ENCODE assay signal across 23 cellular contexts in the genomic region with DNA sequence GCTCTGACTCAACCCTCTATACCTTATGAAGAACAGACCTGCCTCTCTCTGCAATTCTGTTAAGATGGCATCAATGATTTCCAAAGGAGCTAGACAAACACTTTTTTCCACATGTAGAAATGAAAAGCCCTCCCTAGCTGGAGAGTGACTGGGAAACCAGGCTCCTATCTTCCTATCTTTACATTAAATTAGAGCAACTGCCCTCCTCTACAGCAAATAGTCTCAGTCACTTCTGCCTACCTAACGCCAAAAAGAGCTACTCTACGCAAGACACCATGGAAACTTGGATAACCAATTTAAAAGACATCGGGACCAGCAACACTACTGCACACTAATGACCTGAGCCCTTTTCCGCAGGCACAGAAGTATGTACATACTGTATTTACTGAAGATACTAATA.
DNase-seq lines count a peak whose midpoint lies in the region; ATAC-seq and TF ChIP-seq lines count a peak whose summit lies in the region.
"Had no signal": no experiment of that assay in that cellular context is flagged by ENCODE, and none has a peak within 500 bp of the region (broad histone marks: within the 10 kb centered on the region; RNA-seq: fewer than 3 reads in every experiment).

No MANE protein-coding gene starts in this region.

- H3K27ac ChIP-seq in cardiac muscle cell (peak overlapping the region; percentile 80), BLaER1 (no peak overlapping the region), adrenal gland (peak overlapping the region in 4 of 5 donors; percentile 23 to 76 (median 64)), sigmoid colon (peak overlapping the region in 3 of 4 donors; percentile 32 to 69 (median 63))
- H3K27ac ChIP-seq: BLaER1 treated with 17β-estradiol and CSF1 and Interleukin-3, amounts not matched to agents 10 nM and 100 nM; SJCRH30 had no signal

- DNase-seq in cardiac muscle cell (ENCODE audit: low read depth in 1 of 2, low spot score in 1 of 2) (no peak), left cardiac atrium (no peak), adrenal gland (no peak), sigmoid colon (no peak), natural killer cell (no peak)
- DNase-seq: 8988T; ACHN; CD4-positive, alpha-beta T cell; DMS53; HFFc6; KBM-7; MG63; NCI-H1105 treated with DMSO at 0.1 percent for 48 hours; NCI-H2029; NCI-H446; NCI-H524 treated with DMSO at 0.1 percent for 48 hours; NCI-H774; SJCRH30 had no signal

- H3K9ac ChIP-seq in BLaER1, result no peak overlapping the region
- H3K9ac ChIP-seq: BLaER1 treated with 17β-estradiol and CSF1 and Interleukin-3, amounts not matched to agents 10 nM and 100 nM had no signal

- peaks cover 11 to 19% of the 10 kb centered on the region in 2 donors for H3K4me1 Mint-ChIP-seq in natural killer cell

- no peak overlapping the region for H3K27ac Mint-ChIP-seq in natural killer cell
- H3K27ac Mint-ChIP-seq: CD4-positive, alpha-beta T cell; GM23338; HFFc6 had no signal

- H3K36me3 Mint-ChIP-seq in natural killer cell, result no peaks in the 10 kb centered on the region

- no peak overlapping the region for H3K4me3 ChIP-seq in cardiac muscle cell
- no peak overlapping the region for H3K4me3 ChIP-seq in BLaER1
- H3K4me3 ChIP-seq in adrenal gland, result no peak overlapping the region
- no peak overlapping the region for H3K4me3 ChIP-seq in sigmoid colon
- H3K4me3 ChIP-seq: BLaER1 treated with 17β-estradiol and CSF1 and Interleukin-3, amounts not matched to agents 10 nM and 100 nM; GM23338; HAP-1; MG63; SJCRH30 had no signal

- intact Hi-C loops in left cardiac atrium (cut with DNase I) (no loop called here), adrenal gland (cut with DNase I) (no loop called here), sigmoid colon (cut with DNase I) (no loop called here), natural killer cell (cut with micrococcal nuclease) (no loop called here)

- no peaks in the 10 kb centered on the region for H3K36me3 ChIP-seq in cardiac muscle cell
- peaks cover 9% of the 10 kb centered on the region for H3K36me3 ChIP-seq in BLaER1
- no peaks in the 10 kb centered on the region for H3K36me3 ChIP-seq in adrenal gland (replicated peaks in 1 of 2)
- H3K36me3 ChIP-seq in sigmoid colon, result no peaks in the 10 kb centered on the region
- H3K36me3 ChIP-seq: HAP-1 had no signal

- TF ChIP-seq POLR2A in adrenal gland (IDR thresholded peaks at IDR 0.05) (no peak), sigmoid colon (IDR thresholded peaks at IDR 0.05) (no peak)

- H3K27me3 Mint-ChIP-seq in natural killer cell (ENCODE audit: low read depth in 2 of 2), result no peaks in the 10 kb centered on the region
- H3K27me3 Mint-ChIP-seq: CD4-positive, alpha-beta T cell had no signal

- 89 to 96% (median 94%) methylated on average over 4 of the region's 4 CpGs for WGBS in adrenal gland, 4 donors
- 97 to 98% methylated on average over 4 of the region's 4 CpGs for WGBS in sigmoid colon, 2 donors

- H4K20me1 ChIP-seq in BLaER1, result peaks cover 79% of the 10 kb centered on the region

- H3K27me3 ChIP-seq in cardiac muscle cell, result no peaks in the 10 kb centered on the region
- H3K27me3 ChIP-seq in BLaER1, result no peaks in the 10 kb centered on the region
- H3K27me3 ChIP-seq in adrenal gland, result no peaks in the 10 kb centered on the region
- H3K27me3 ChIP-seq in sigmoid colon, result no peaks in the 10 kb centered on the region
- H3K27me3 ChIP-seq: BLaER1 treated with 17β-estradiol and CSF1 and Interleukin-3, amounts not matched to agents 10 nM and 100 nM; MG63; SJCRH30 had no signal

- H3K4me1 ChIP-seq in cardiac muscle cell (ENCODE audit: low read depth) (peaks cover 66% of the 10 kb centered on the region), BLaER1 (peaks cover 51% of the 10 kb centered on the region), adrenal gland (replicated peaks in 1 of 2) (peaks cover 37 to 46% of the 10 kb centered on the region in 2 donors), sigmoid colon (peaks cover 0 to 75% (median 50%) of the 10 kb centered on the region in 4 donors)
- H3K4me1 ChIP-seq: HAP-1 had no signal

- TF ChIP-seq EP300 in sigmoid colon (IDR thresholded peaks at IDR 0.05), result no peak

- H3K4me2 ChIP-seq in BLaER1, result 0 out of 2 replicates have a peak overlapping the region, but pooled peaks have one; percentile 98
- H3K4me2 ChIP-seq: GM23338 had no signal

- TF ChIP-seq CTCF in cardiac muscle cell (IDR thresholded peaks at IDR 0.05; ENCODE audit: low read depth, low read length) (no peak), adrenal gland (IDR thresholded peaks at IDR 0.05) (no peak), sigmoid colon (IDR thresholded peaks at IDR 0.05) (no peak), natural killer cell (IDR thresholded peaks at IDR 0.05) (no peak)

- H3K4me3 Mint-ChIP-seq in natural killer cell, result no peak overlapping the region
- H3K4me3 Mint-ChIP-seq: CD4-positive, alpha-beta T cell; GM23338; HFFc6 had no signal

- ATAC-seq in left cardiac atrium (no peak), natural killer cell (no peak), GM18861 (IDR thresholded peaks at IDR 0.05; ENCODE audit: unreplicated experiment) (no peak)
- ATAC-seq: GM23338 had no signal

- H3K9me3 ChIP-seq in cardiac muscle cell (ENCODE audit: low read depth) (no peaks in the 10 kb centered on the region), BLaER1 (peaks cover 3% of the 10 kb centered on the region; the same call in 1 of the 2 replicates), adrenal gland (replicated peaks in 1 of 3) (no peaks in the 10 kb centered on the region), sigmoid colon (no peaks in the 10 kb centered on the region)
- H3K9me3 ChIP-seq: HAP-1, MG63, SJCRH30 had no signal

- H3K9me3 Mint-ChIP-seq in natural killer cell, result no peaks in the 10 kb centered on the region
- H3K9me3 Mint-ChIP-seq: CD4-positive, alpha-beta T cell; GM23338; HFFc6 had no signal
